ENCODE assay signal across 8 cellular contexts in the genomic region with DNA sequence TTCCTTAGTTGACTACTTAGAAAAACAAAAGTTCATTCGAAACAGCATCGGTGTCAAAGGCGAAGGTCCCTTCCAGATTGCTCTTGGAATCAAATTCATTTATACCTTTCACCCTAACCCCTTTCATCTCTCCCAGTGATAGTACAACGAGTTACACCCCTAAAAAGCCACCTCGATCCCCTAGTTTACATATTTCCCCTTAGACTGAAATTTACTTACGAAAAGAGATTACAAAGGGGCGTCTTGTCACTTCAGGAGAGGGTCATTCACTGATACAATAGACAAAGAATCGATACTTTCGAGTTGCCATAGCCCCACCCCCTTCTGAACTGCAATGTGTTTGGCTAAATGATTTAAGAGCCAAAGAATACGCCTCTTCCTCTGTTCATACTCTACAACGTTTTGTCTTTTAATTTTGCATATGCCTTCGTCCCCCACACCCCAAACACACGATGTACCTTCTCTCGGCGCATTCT.
A peak's percentile ranks its signal among the peaks of the same experiment; 100 is the strongest.
DNase-seq lines count a peak whose midpoint lies in the region; ATAC-seq, FAIRE-seq and TF ChIP-seq lines count a peak whose summit lies in the region.

No MANE protein-coding gene starts in this region.

- no peaks in the 10 kb centered on the region for H3K9me3 ChIP-seq in A549
- H3K9me3 ChIP-seq in SJSA1 (replicated peaks) = no peaks in the 10 kb centered on the region
- peaks cover 0 to 6% (median 0%) of the 10 kb centered on the region in 4 donors for H3K9me3 ChIP-seq in stomach

- H3K36me3 ChIP-seq in SJSA1 (peaks cover 34% of the 10 kb centered on the region), stomach (no peaks in the 10 kb centered on the region)

- H3K4me3 ChIP-seq in A549 (peak overlapping the region; percentile 61), SJSA1 (peak overlapping the region; percentile 65), fibroblast of the aortic adventitia (ENCODE audit: low read depth, low read length) (peak overlapping the region; percentile 77), stomach (peak overlapping the region; percentile 46 to 62 (median 56))

- CTCF ChIA-PET in A549 (lab: Yijun Ruan, JAX) = no interaction called here

- ATAC-seq in A549 (peak in 1 of 2 experiments; percentile 16; a peak in 2 of 6 replicates), GM18867 (IDR thresholded peaks at IDR 0.05; ENCODE audit: unreplicated experiment) (peak; percentile 36), HG03045 (IDR thresholded peaks at IDR 0.05; ENCODE audit: unreplicated experiment) (no peak), GM21526 (IDR thresholded peaks at IDR 0.05; ENCODE audit: low FRiP score, unreplicated experiment) (no peak), HG03571 (IDR thresholded peaks at IDR 0.05; ENCODE audit: unreplicated experiment) (no peak)

- TF ChIP-seq CTCF in A549 (IDR thresholded peaks at IDR 0.05) (no peak), fibroblast of the aortic adventitia (IDR thresholded peaks at IDR 0.05; ENCODE audit: insufficient read depth, low read length) (no peak), stomach (IDR thresholded peaks at IDR 0.05) (no peak)

- H3K4me1 ChIP-seq in A549 (peaks cover 66% of the 10 kb centered on the region), SJSA1 (replicated peaks) (peaks cover 27% of the 10 kb centered on the region), stomach (peaks cover 0 to 37% (median 18%) of the 10 kb centered on the region in 4 donors)

- intact Hi-C loops in stomach (cut with DNase I; ENCODE audit: low total_unique reads) = no loop called here

- TF ChIP-seq POLR2A in A549 (IDR thresholded peaks at IDR 0.05; ENCODE audit: low read length) (no peak), stomach (IDR thresholded peaks at IDR 0.05) (no peak)

- H3K27me3 ChIP-seq in SJSA1 (replicated peaks) (no peaks in the 10 kb centered on the region), stomach (peaks cover 12 to 63% (median 47%) of the 10 kb centered on the region in 3 donors)

- TF ChIP-seq RAD21 in A549 (conservative IDR thresholded peaks at IDR 0.05 in 1 of 2, IDR thresholded peaks at IDR 0.05 in 1 of 2) = no peak; a peak in 1 of 5 replicates

- POLR2A ChIA-PET in A549 (lab: Yijun Ruan, JAX) = no interaction called here

- DNase-seq in A549 (ENCODE audit: low read depth in 1 of 2, low spot score in 1 of 2) (no peak), SJSA1 (ENCODE audit: low read depth in 1 of 2, low spot score in 2 of 2) (no peak), fibroblast of the aortic adventitia (ENCODE audit: low read depth) (no peak), stomach (no peak)

- TF ChIP-seq EP300 in A549 (IDR thresholded peaks at IDR 0.05) = no peak
- TF ChIP-seq EP300 in stomach (IDR thresholded peaks at IDR 0.05) = no peak

- no peak for FAIRE-seq in A549 (lab: Jason Lieb, UNC)

- peak overlapping the region; percentile 94 for H3K4me2 ChIP-seq in A549

- 2% methylated on average over 15 of the region's 15 CpGs for WGBS in A549 (ENCODE audit: missing lambda C conversion rate)
- WGBS in stomach, 5 donors = 2 to 38% (median 8%) methylated on average over 15 of the region's 15 CpGs

- peak overlapping the region; percentile 96 to 97 for H3K27ac ChIP-seq in A549
- H3K27ac ChIP-seq in SJSA1 = peak overlapping the region; percentile 92
- peak overlapping the region in 4 of 5 donors; percentile 77 to 86 (median 84) for H3K27ac ChIP-seq in stomach

TF ChIP-seq in A549, 52 proteins besides CTCF, POLR2A, EP300 and RAD21:
- TF ChIP-seq SMC3 (IDR thresholded peaks at IDR 0.05) = no peak
- no peak for TF ChIP-seq FOSL2 (IDR thresholded peaks at IDR 0.05)
- TF ChIP-seq FOSL2 (CRISPR knock-in tag; IDR thresholded peaks at IDR 0.05) = no peak
- peak; percentile 79; the same call in 1 of the 2 replicates for TF ChIP-seq CBX8 (IDR thresholded peaks at IDR 0.05)
- TF ChIP-seq RNF2 (IDR thresholded peaks at IDR 0.05; ENCODE audit: borderline replicate concordance, low read depth) = peak; percentile 37; the same call in 1 of the 2 replicates
- 0 out of 5 replicates have a peak, but pooled peaks of 1 of the 2 experiments have one; percentile 3 for TF ChIP-seq JUN (IDR thresholded peaks at IDR 0.05)
